33 cellular contexts compared by ENCODE assay signal in genomic region chr1:235575597-235575996, GRCh38.
"Had no signal": no experiment of that assay in that cellular context is flagged by ENCODE, and none has a peak within 500 bp of the region (broad histone marks: within the 10 kb centered on the region; RNA-seq: fewer than 3 reads in every experiment).

No MANE protein-coding gene starts in this region.

- DNase-seq: activated CD4-positive, alpha-beta memory T cell treated with anti-CD3 and anti-CD28 coated beads for 36 hours; activated CD4-positive, alpha-beta T cell treated with anti-CD3 and anti-CD28 coated beads for 36 hours; activated CD4-positive, alpha-beta T cell treated with anti-CD3 and anti-CD28 coated beads, Interleukin-2, amount 10 ng/mL, durations not matched to agents 24 days and 14 days; activated CD4-positive, CD25-positive, alpha-beta regulatory T cell; activated CD4-positive, CD25-positive, alpha-beta regulatory T cell treated with anti-CD3 and anti-CD28 coated beads, Interleukin-2, amount 50 U/mL, for 72 hours; activated CD8-positive, alpha-beta memory T cell treated with anti-CD3 and anti-CD28 coated beads, Interleukin-2, amount 10 ng/mL, durations not matched to agents 7 days and 5 days; activated CD8-positive, alpha-beta memory T cell treated with anti-CD3 and anti-CD28 coated beads, Interleukin-2, amount 50 U/mL, for 4 hours; activated CD8-positive, alpha-beta T cell treated with anti-CD3 and anti-CD28 coated beads, Interleukin-2, amount 10 ng/mL, durations not matched to agents 7 days and 5 days; activated effector memory CD4-positive, alpha-beta T cell treated with anti-CD3 and anti-CD28 coated beads, Interleukin-2, amount 50 U/mL, for 16 hours; activated naive CD4-positive, alpha-beta T cell treated with anti-CD3 and anti-CD28 coated beads for 36 hours; activated naive CD8-positive, alpha-beta T cell treated with anti-CD3 and anti-CD28 coated beads for 36 hours; activated naive CD8-positive, alpha-beta T cell treated with anti-CD3 and anti-CD28 coated beads, Interleukin-2, amount 50 U/mL, for 24 hours; activated T-cell treated with anti-CD3 and anti-CD28 coated beads, Interleukin-2, amount 50 U/mL, for 1 hour; activated T-cell treated with anti-CD3 and anti-CD28 coated beads, Interleukin-2, amount 50 U/mL, for 48 hours; adrenal gland; amygdala; aorta; body of pancreas; central memory CD4-positive, alpha-beta T cell; cerebellar nuclear complex; colonic mucosa; effector CD8-positive, alpha-beta T cell; esophagus squamous epithelium; foreskin melanocyte; T-helper 1 cell; T-helper 17 cell had no signal

- H3K36me3 ChIP-seq: adrenal gland, colonic mucosa, esophagus squamous epithelium, gastroesophageal sphincter had no signal

- H3K9me3 Mint-ChIP-seq: activated CD4-positive, alpha-beta T cell treated with anti-CD3 and anti-CD28 coated beads, Interleukin-2, amount 10 ng/mL, durations not matched to agents 24 days and 14 days; activated naive CD4-positive, alpha-beta T cell treated with anti-CD3 and anti-CD28 coated beads, Interleukin-2, amount 50 U/mL, for 24 hours; activated T-helper 1 cell treated with anti-CD3 and anti-CD28 coated beads, Interleukin-12 subunit alpha, Interleukin-12 subunit beta, Interleukin-2, Interleukin-4 antibody, amounts not matched to agents 30 ng/mL and 10 ng/mL and 1 ng/mL, durations not matched to agents 14 hours and 24 hours and 36 hours; activated T-helper 2 cell treated with anti-CD3 and anti-CD28 coated beads, Interferon-gamma antibody, Interleukin-2, Interleukin-4, amounts not matched to agents 10 μg/mL and 5 μg/mL and 100 μg/mL, durations not matched to agents 14 hours and 24 hours and 36 hours had no signal

- H3K27me3 Mint-ChIP-seq: activated CD4-positive, alpha-beta memory T cell treated with anti-CD3 and anti-CD28 coated beads for 36 hours; activated CD4-positive, alpha-beta T cell treated with anti-CD3 and anti-CD28 coated beads for 36 hours; activated CD8-positive, alpha-beta memory T cell treated with anti-CD3 and anti-CD28 coated beads, Interleukin-2, amount 10 ng/mL, durations not matched to agents 7 days and 5 days; activated naive CD4-positive, alpha-beta T cell treated with anti-CD3 and anti-CD28 coated beads, Interleukin-2, amount 50 U/mL, for 24 hours; activated naive CD8-positive, alpha-beta T cell treated with anti-CD3 and anti-CD28 coated beads for 36 hours; activated naive CD8-positive, alpha-beta T cell treated with anti-CD3 and anti-CD28 coated beads, Interleukin-2, amount 50 U/mL, for 24 hours had no signal

- H3K9me3 ChIP-seq: adrenal gland, body of pancreas, colonic mucosa, esophagus squamous epithelium, gastroesophageal sphincter had no signal

- H3K27ac Mint-ChIP-seq: activated CD4-positive, alpha-beta memory T cell treated with anti-CD3 and anti-CD28 coated beads for 36 hours; activated CD4-positive, alpha-beta T cell treated with anti-CD3 and anti-CD28 coated beads for 36 hours; activated CD4-positive, alpha-beta T cell treated with anti-CD3 and anti-CD28 coated beads, Interleukin-2, amount 10 ng/mL, durations not matched to agents 24 days and 14 days; activated CD8-positive, alpha-beta memory T cell treated with anti-CD3 and anti-CD28 coated beads, Interleukin-2, amount 10 ng/mL, durations not matched to agents 7 days and 5 days; activated CD8-positive, alpha-beta T cell treated with anti-CD3 and anti-CD28 coated beads, Interleukin-2, amount 10 ng/mL, durations not matched to agents 7 days and 5 days; activated naive CD4-positive, alpha-beta T cell treated with anti-CD3 and anti-CD28 coated beads for 36 hours; activated naive CD4-positive, alpha-beta T cell treated with anti-CD3 and anti-CD28 coated beads, Interleukin-2, amount 50 U/mL, for 24 hours; activated naive CD8-positive, alpha-beta T cell treated with anti-CD3 and anti-CD28 coated beads for 36 hours; activated naive CD8-positive, alpha-beta T cell treated with anti-CD3 and anti-CD28 coated beads, Interleukin-2, amount 50 U/mL, for 24 hours; activated T-helper 1 cell treated with anti-CD3 and anti-CD28 coated beads, Interleukin-12 subunit alpha, Interleukin-12 subunit beta, Interleukin-2, Interleukin-4 antibody, amounts not matched to agents 30 ng/mL and 10 ng/mL and 1 ng/mL, durations not matched to agents 14 hours and 24 hours and 36 hours; activated T-helper 2 cell treated with anti-CD3 and anti-CD28 coated beads, Interferon-gamma antibody, Interleukin-2, Interleukin-4, amounts not matched to agents 10 μg/mL and 5 μg/mL and 100 μg/mL, durations not matched to agents 14 hours and 24 hours and 36 hours; T-helper 17 cell had no signal

- H3K4me1 ChIP-seq: adrenal gland, body of pancreas, colonic mucosa, esophagus squamous epithelium, gastroesophageal sphincter had no signal

- H3K4me3 ChIP-seq: adrenal gland, body of pancreas, colonic mucosa, esophagus squamous epithelium, gastroesophageal sphincter had no signal

- H3K4me3 Mint-ChIP-seq: activated CD4-positive, alpha-beta memory T cell treated with anti-CD3 and anti-CD28 coated beads for 36 hours; activated CD4-positive, alpha-beta T cell treated with anti-CD3 and anti-CD28 coated beads for 36 hours; activated CD4-positive, alpha-beta T cell treated with anti-CD3 and anti-CD28 coated beads, Interleukin-2, amount 10 ng/mL, durations not matched to agents 24 days and 14 days; activated CD8-positive, alpha-beta memory T cell treated with anti-CD3 and anti-CD28 coated beads, Interleukin-2, amount 10 ng/mL, durations not matched to agents 7 days and 5 days; activated CD8-positive, alpha-beta T cell treated with anti-CD3 and anti-CD28 coated beads, Interleukin-2, amount 10 ng/mL, durations not matched to agents 7 days and 5 days; activated naive CD4-positive, alpha-beta T cell treated with anti-CD3 and anti-CD28 coated beads for 36 hours; activated naive CD4-positive, alpha-beta T cell treated with anti-CD3 and anti-CD28 coated beads, Interleukin-2, amount 50 U/mL, for 24 hours; activated naive CD8-positive, alpha-beta T cell treated with anti-CD3 and anti-CD28 coated beads for 36 hours; activated naive CD8-positive, alpha-beta T cell treated with anti-CD3 and anti-CD28 coated beads, Interleukin-2, amount 50 U/mL, for 24 hours; activated T-helper 1 cell treated with anti-CD3 and anti-CD28 coated beads, Interleukin-12 subunit alpha, Interleukin-12 subunit beta, Interleukin-2, Interleukin-4 antibody, amounts not matched to agents 30 ng/mL and 10 ng/mL and 1 ng/mL, durations not matched to agents 14 hours and 24 hours and 36 hours; T-helper 17 cell had no signal

- ATAC-seq: activated CD4-positive, alpha-beta T cell treated with anti-CD3 and anti-CD28 coated beads for 36 hours; activated CD8-positive, alpha-beta memory T cell treated with anti-CD3 and anti-CD28 coated beads, Interleukin-2, amount 10 ng/mL, durations not matched to agents 7 days and 5 days; activated CD8-positive, alpha-beta T cell treated with anti-CD3 and anti-CD28 coated beads, Interleukin-2, amount 10 ng/mL, durations not matched to agents 7 days and 5 days; activated naive CD8-positive, alpha-beta T cell treated with anti-CD3 and anti-CD28 coated beads, Interleukin-2, amount 50 U/mL, for 24 hours; body of pancreas; gastroesophageal sphincter; T-helper 17 cell had no signal

- H3K27ac ChIP-seq: adrenal gland, body of pancreas, colonic mucosa, epithelial cell of prostate, esophagus squamous epithelium, gastroesophageal sphincter had no signal

- H3K27me3 ChIP-seq: adrenal gland, body of pancreas, colonic mucosa, esophagus squamous epithelium, gastroesophageal sphincter had no signal

- FAIRE-seq: endometrium, endothelial cell of umbilical vein had no signal

- H3K4me1 Mint-ChIP-seq: activated CD4-positive, alpha-beta T cell treated with anti-CD3 and anti-CD28 coated beads for 36 hours; activated CD4-positive, alpha-beta T cell treated with anti-CD3 and anti-CD28 coated beads, Interleukin-2, amount 10 ng/mL, durations not matched to agents 24 days and 14 days; activated CD8-positive, alpha-beta memory T cell treated with anti-CD3 and anti-CD28 coated beads, Interleukin-2, amount 10 ng/mL, durations not matched to agents 7 days and 5 days; activated naive CD4-positive, alpha-beta T cell treated with anti-CD3 and anti-CD28 coated beads, Interleukin-2, amount 50 U/mL, for 24 hours; activated naive CD8-positive, alpha-beta T cell treated with anti-CD3 and anti-CD28 coated beads for 36 hours; activated naive CD8-positive, alpha-beta T cell treated with anti-CD3 and anti-CD28 coated beads, Interleukin-2, amount 50 U/mL, for 24 hours; T-helper 17 cell had no signal

- H3K36me3 Mint-ChIP-seq: activated CD4-positive, alpha-beta memory T cell treated with anti-CD3 and anti-CD28 coated beads for 36 hours; activated CD8-positive, alpha-beta memory T cell treated with anti-CD3 and anti-CD28 coated beads, Interleukin-2, amount 10 ng/mL, durations not matched to agents 7 days and 5 days; activated naive CD4-positive, alpha-beta T cell treated with anti-CD3 and anti-CD28 coated beads, Interleukin-2, amount 50 U/mL, for 24 hours; activated naive CD8-positive, alpha-beta T cell treated with anti-CD3 and anti-CD28 coated beads for 36 hours had no signal
